In genomic region chr7:38628630-38629385, GRCh38 we compare ENCODE assay signal across 18 cellular contexts. TPM values are rescaled to one million over a fixed set of nuclear protein-coding genes. Genes with fewer than 3 reads are reported as not detected.
DNase-seq lines count a peak whose midpoint lies in the region; ATAC-seq, FAIRE-seq and TF ChIP-seq lines count a peak whose summit lies in the region.
"Had no signal": no experiment of that assay in that cellular context is flagged by ENCODE, and none has a peak within 500 bp of the region (broad histone marks: within the 10 kb centered on the region; RNA-seq: fewer than 3 reads in every experiment).

No MANE protein-coding gene starts in this region.

- TF ChIP-seq CTCF in A549 (IDR thresholded peaks at IDR 0.05): no peak
- TF ChIP-seq CTCF in astrocyte of the cerebellum (IDR thresholded peaks at IDR 0.05; ENCODE audit: low read depth, low read length, missing control alignments): no peak
- no peak for TF ChIP-seq CTCF in GM10248 (IDR thresholded peaks at IDR 0.05; ENCODE audit: control extremely low read depth, extremely low read depth, low read depth, missing control alignments)

- DNase-seq in A549 (ENCODE audit: low read depth in 1 of 2, low spot score in 1 of 2): no peak
- peak; percentile 85 for DNase-seq in GM23248
- DNase-seq in astrocyte of the cerebellum (ENCODE audit: low read depth): peak; percentile 39
- peak; percentile 55 for DNase-seq in glomerular visceral epithelial cell (ENCODE audit: extremely low spot score)
- no peak for DNase-seq in NCI-H2196 treated with DMSO at 0.1 percent for 48 hours (lab: John Stamatoyannopoulos, UW; ENCODE audit: unreplicated experiment)
- DNase-seq in GM10248 (ENCODE audit: extremely low spot score): no peak
- DNase-seq in SK-N-DZ (ENCODE audit: low spot score): no peak
- DNase-seq in activated CD4-positive, alpha-beta memory T cell treated with anti-CD3 and anti-CD28 coated beads, Interleukin-2, amount 10 ng/mL, durations not matched to agents 7 days and 5 days: no peak
- DNase-seq: activated B cell treated with CpG ODN at 0.5 μM for 24 hours; erythroblast; hippocampal formation; naive thymus-derived CD8-positive, alpha-beta T cell; stimulated activated naive CD4-positive, alpha-beta T cell treated with Interleukin-2 at 50 U/mL for 16 hours; SW 1271 had no signal

- no peak for FAIRE-seq in A549 (lab: Jason Lieb, UNC)
- FAIRE-seq: H54 had no signal

- no peak overlapping the region for H3K9ac ChIP-seq in GM23248

- H3K36me3 ChIP-seq in GM23248 (ENCODE audit: low read depth): peaks cover 3% of the 10 kb centered on the region; the same call in 1 of the 2 replicates

- POLR2A ChIA-PET in A549 (lab: Yijun Ruan, JAX): no interaction called here
- POLR2A ChIA-PET in GM10248 (lab: Yijun Ruan, JAX): no interaction called here
- POLR2A ChIA-PET in activated CD4-positive, alpha-beta memory T cell treated with anti-CD3 and anti-CD28 coated beads, Interleukin-2, amount 10 ng/mL, durations not matched to agents 7 days and 5 days (lab: Charles Lee): no interaction called here

- TF ChIP-seq RAD21 in A549 (conservative IDR thresholded peaks at IDR 0.05 in 1 of 2, IDR thresholded peaks at IDR 0.05 in 1 of 2): no peak

- H3K9me2 ChIP-seq in GM23248 (ENCODE audit: insufficient read depth): no peaks in the 10 kb centered on the region

- H3K27me3 ChIP-seq in GM23248 (replicated peaks; ENCODE audit: insufficient read depth): no peaks in the 10 kb centered on the region

- CTCF ChIA-PET in A549 (lab: Yijun Ruan, JAX) (no interaction called here), GM10248 (lab: Yijun Ruan, JAX) (interaction anchor here (1.3 kb wide), 1 partner anchor 122 kb away, joined by 3 read pairs; no protein-coding TSS in a partner anchor)
- CTCF ChIA-PET in activated CD4-positive, alpha-beta memory T cell treated with anti-CD3 and anti-CD28 coated beads, Interleukin-2, amount 10 ng/mL, durations not matched to agents 7 days and 5 days (lab: Charles Lee): interaction anchor here (0.9 kb wide), 1 partner anchor 51 kb away, joined by 3 read pairs; no protein-coding TSS in a partner anchor

- in situ Hi-C loops in GM23248 (cut with MboI): no loop called here
- in situ Hi-C loops in astrocyte of the cerebellum (cut with HindIII; ENCODE audit: low sequenced_read_pairs): no loop called here

- H3K27ac ChIP-seq in A549: no peak overlapping the region
- no peak overlapping the region for H3K27ac ChIP-seq in GM23248

- H3K79me2 ChIP-seq in GM23248 (ENCODE audit: insufficient read depth): no peaks in the 10 kb centered on the region

- 3% methylated on average over 5 of the region's 5 CpGs for WGBS in A549 (ENCODE audit: missing lambda C conversion rate)
- WGBS in GM23248 (ENCODE audit: low coverage in 1 of 2, low lambda C conversion rate in 2 of 2, missing lambda C conversion rate in 2 of 2), 2 experiments: 36 to 42% methylated on average over 5 of the region's 5 CpGs

- H4K20me1 ChIP-seq in GM23248 (ENCODE audit: insufficient read depth): no peaks in the 10 kb centered on the region

- no peak for TF ChIP-seq POLR2A in A549 (IDR thresholded peaks at IDR 0.05; ENCODE audit: low read length)

- H3F3A ChIP-seq in GM23248 (ENCODE audit: insufficient read depth): peaks cover 18% of the 10 kb centered on the region

- H3K27me3 Mint-ChIP-seq in activated CD4-positive, alpha-beta memory T cell treated with anti-CD3 and anti-CD28 coated beads, Interleukin-2, amount 10 ng/mL, durations not matched to agents 7 days and 5 days: peaks cover 60% of the 10 kb centered on the region

- H3K4me1 ChIP-seq in A549 (no peaks in the 10 kb centered on the region), GM23248 (ENCODE audit: insufficient read depth) (peaks cover 20% of the 10 kb centered on the region)

- no peak for ATAC-seq in A549
- ATAC-seq: left lobe of liver; naive thymus-derived CD8-positive, alpha-beta T cell; sciatic nerve had no signal

- H3K4me1 Mint-ChIP-seq in activated CD4-positive, alpha-beta memory T cell treated with anti-CD3 and anti-CD28 coated beads, Interleukin-2, amount 10 ng/mL, durations not matched to agents 7 days and 5 days: peaks cover 6% of the 10 kb centered on the region

- H3K27ac Mint-ChIP-seq in activated CD4-positive, alpha-beta memory T cell treated with anti-CD3 and anti-CD28 coated beads, Interleukin-2, amount 10 ng/mL, durations not matched to agents 7 days and 5 days: no peak overlapping the region
- H3K27ac Mint-ChIP-seq: activated B cell treated with CpG ODN at 0.5 μM for 24 hours; activated naive CD4-positive, alpha-beta T cell treated with anti-CD3 and anti-CD28 coated beads, Interleukin-2, amount 50 U/mL, for 24 hours; naive thymus-derived CD8-positive, alpha-beta T cell had no signal

- H3K4me2 ChIP-seq in A549: no peak overlapping the region
- peak overlapping the region; percentile 67 for H3K4me2 ChIP-seq in GM23248 (ENCODE audit: unreplicated experiment)

- H2AFZ ChIP-seq in GM23248: no peak overlapping the region

- H3K9me3 ChIP-seq in A549 (peaks cover 8% of the 10 kb centered on the region; the same call in 1 of the 3 replicates), GM23248 (ENCODE audit: low read depth) (peaks cover 6% of the 10 kb centered on the region)

- no peaks in the 10 kb centered on the region for H3K36me3 Mint-ChIP-seq in activated CD4-positive, alpha-beta memory T cell treated with anti-CD3 and anti-CD28 coated beads, Interleukin-2, amount 10 ng/mL, durations not matched to agents 7 days and 5 days (ENCODE audit: low read depth)

- H3K4me3 ChIP-seq in A549 (no peak overlapping the region), GM23248 (no peak overlapping the region; the same call in 1 of the 2 replicates), astrocyte of the cerebellum (ENCODE audit: low read depth, low read length) (no peak overlapping the region)

- H3K9me3 Mint-ChIP-seq in activated CD4-positive, alpha-beta memory T cell treated with anti-CD3 and anti-CD28 coated beads, Interleukin-2, amount 10 ng/mL, durations not matched to agents 7 days and 5 days: peaks cover 2% of the 10 kb centered on the region

- no peak overlapping the region for H3K4me3 Mint-ChIP-seq in activated CD4-positive, alpha-beta memory T cell treated with anti-CD3 and anti-CD28 coated beads, Interleukin-2, amount 10 ng/mL, durations not matched to agents 7 days and 5 days
- H3K4me3 Mint-ChIP-seq: activated B cell treated with CpG ODN at 0.5 μM for 24 hours had no signal

- TF ChIP-seq EP300 in A549 (IDR thresholded peaks at IDR 0.05): no peak

TF ChIP-seq in A549, 52 proteins besides CTCF, POLR2A, EP300 and RAD21:
- TF ChIP-seq HMGXB4 (CRISPR knock-in tag; IDR thresholded peaks at IDR 0.05; ENCODE audit: borderline replicate concordance) (no peak), MAFK (IDR thresholded peaks at IDR 0.05; ENCODE audit: partially characterized antibody) (peak; percentile 85)

RNA-seq across cellular contexts. Expression of gene AMPH, which starts 2.4 kb away (rescaled TPM):
- polyA plus RNA-seq in A549 (2011; rRNA removed) (0.05 TPM in 1 of 2 replicates, not detected in the other), A549 (2017; fragmentation: RNase III; extraction: RNeasy Plus Mini Kit Qiagen cat#74134 plus additional on column Dnase treatment) (0.05 to 0.26 TPM (median 0.07 TPM) in 3 replicates), GM23248 (2016; fragmentation: Nextera tagmentation; extraction: Ambion mirVana) (4.9 and 5.5 TPM in 2 replicates)
- 0.04 TPM in 2 replicates for polyA plus RNA-seq in A549 (2012; cell fraction: cytosol; rRNA removed)
- 0.04 TPM in 1 of 2 replicates, not detected in the other for polyA plus RNA-seq in A549 (2012; cell fraction: nucleus; rRNA removed)
- not detected in 2 replicates for polyA minus RNA-seq in A549 (2011; rRNA and poly(A)+ RNA removed)
- total RNA-seq in GM23248 (2014; rRNA removed; shearing (Covaris generic)): 1.9 and 3.1 TPM in 2 replicates
- 3.2 and 4.2 TPM in 2 replicates for polyA plus RNA-seq in SK-N-DZ (2014; cell fraction: cytosol; rRNA removed)
- polyA plus RNA-seq in SK-N-DZ (2014; cell fraction: nucleus; rRNA removed): 3.5 and 3.8 TPM in 2 replicates
- not detected for total RNA-seq in activated CD4-positive, alpha-beta memory T cell treated with anti-CD3 and anti-CD28 coated beads, Interleukin-2, amount 10 ng/mL, durations not matched to agents 7 days and 5 days
- total RNA-seq: activated B cell treated with CpG ODN at 0.5 μM for 24 hours; naive thymus-derived CD8-positive, alpha-beta T cell had no signal

Comparison
In these comparisons a context has a peak if more than half of its experiments do, and no peak if none do; other contexts are left out.
1. DNase-seq: peak in GM23248 (single experiment), astrocyte of the cerebellum (single experiment) and glomerular visceral epithelial cell (single experiment); none in A549 (0 of 2), NCI-H2196 treated with DMSO at 0.1 percent for 48 hours (single experiment), GM10248 (single experiment), SK-N-DZ (single experiment) and activated CD4-positive, alpha-beta memory T cell treated with anti-CD3 and anti-CD28 coated beads, Interleukin-2, amount 10 ng/mL, durations not matched to agents 7 days and 5 days (single experiment).